ENCODE assay signal across 6 cellular contexts in genomic region chr16:3906363-3906762, GRCh38.
"Had no signal": no experiment of that assay in that cellular context is flagged by ENCODE, and none has a peak within 500 bp of the region (broad histone marks: within the 10 kb centered on the region; RNA-seq: fewer than 3 reads in every experiment).

No MANE protein-coding gene starts in this region.

- FAIRE-seq: HepG2, HTR-8/SVneo had no signal

- DNase-seq: IMR-90, KBM-7, KG1 had no signal

- H3K27ac ChIP-seq: HL-60 had no signal

- ATAC-seq: HepG2 had no signal
